ENCODE assay signal across 8 cellular contexts in genomic region chr10:71319042-71319799, GRCh38. TPM values are rescaled to one million over a fixed set of nuclear protein-coding genes. Genes with fewer than 3 reads are reported as not detected.
A peak's percentile ranks its signal among the peaks of the same experiment; 100 is the strongest.
DNase-seq lines count a peak whose midpoint lies in the region; ATAC-seq and TF ChIP-seq lines count a peak whose summit lies in the region.

Gene SLC29A3 (plus strand): TSS chr10:71319259. CDS start chr10:71319310, 51 bp downstream.

- no peaks in the 10 kb centered on the region for H3K27me3 ChIP-seq in colonic mucosa

- H3K36me3 ChIP-seq in colonic mucosa, result no peaks in the 10 kb centered on the region

- H3K9me3 ChIP-seq in colonic mucosa, result no peaks in the 10 kb centered on the region

- H3K9ac ChIP-seq in colonic mucosa (ENCODE audit: low read depth in 2 of 2, low read length in 2 of 2), result peak within 1 kb of the TSS; percentile 67 to 86

- in situ Hi-C loops in ACHN (cut with HindIII; ENCODE audit: low pct_ligation_motif_present, low pct_unique_long_range_greater_than_20kb, low sequenced_read_pairs), result no loop called here

- intact Hi-C loops in colonic mucosa (cut with DNase I), result loop anchor here (5.0 kb wide), 1 partner anchor 58 kb away; no protein-coding TSS in a partner anchor

- peak; percentile 55 for ATAC-seq in GM18517 (IDR thresholded peaks at IDR 0.05; ENCODE audit: unreplicated experiment)
- ATAC-seq in HG03097 (IDR thresholded peaks at IDR 0.05; ENCODE audit: low FRiP score, unreplicated experiment), result peak; percentile 47
- peak; percentile 93 for ATAC-seq in left lobe of liver

- H3K4me1 ChIP-seq in colonic mucosa, result peaks cover 6% of the 10 kb centered on the region

- H3K27ac ChIP-seq in colonic mucosa, result peak within 1 kb of the TSS; percentile 41

- peak; percentile 54 for TF ChIP-seq CTCF in colonic mucosa (IDR thresholded peaks at IDR 0.05)

- H3K4me3 ChIP-seq in colonic mucosa, result peak within 1 kb of the TSS; percentile 67

- DNase-seq in ACHN (peak; percentile 86), NCI-H345 (lab: John Stamatoyannopoulos, UW) (peak; percentile 74), colonic mucosa (peak; percentile 87), left lobe of liver (ENCODE audit: low spot score) (peak; percentile 84)
- peak; percentile 84 for DNase-seq in activated CD4-positive, alpha-beta T cell treated with anti-CD3 and anti-CD28 coated beads for 4 hours
- peak; percentile 86 to 88 for DNase-seq in stimulated activated CD4-positive, alpha-beta T cell treated with anti-CD3 and anti-CD28 coated beads, Interleukin-2, amount 100 ng/mL, for 24 hours

RNA-seq across cellular contexts. Expression of gene SLC29A3, which starts in this region (rescaled TPM):
- total RNA-seq in colonic mucosa (1 to 10 TPM; 3.8 to 6.5 TPM), left lobe of liver (6.4 TPM)

Comparison
In these comparisons a context has a peak if more than half of its experiments do, and no peak if none do; other contexts are left out.
1. Peak in every context shown above with its lines: DNase-seq, ATAC-seq, H3K4me3 ChIP-seq and H3K27ac ChIP-seq.